In genomic region chr18:13356032-13356431, GRCh38 we compare ENCODE assay signal across 36 cellular contexts.
"Had no signal": no experiment of that assay in that cellular context is flagged by ENCODE, and none has a peak within 500 bp of the region (broad histone marks: within the 10 kb centered on the region; RNA-seq: fewer than 3 reads in every experiment).

No MANE protein-coding gene starts in this region.

- H3K27me3 ChIP-seq: adrenal gland, body of pancreas, dorsolateral prefrontal cortex, foreskin keratinocyte, gastrocnemius medialis, heart left ventricle had no signal

- H3K27ac Mint-ChIP-seq: activated CD4-positive, alpha-beta memory T cell treated with anti-CD3 and anti-CD28 coated beads, Interleukin-2, amount 10 ng/mL, durations not matched to agents 7 days and 5 days; activated CD4-positive, alpha-beta T cell treated with anti-CD3 and anti-CD28 coated beads, Interleukin-2, amount 10 ng/mL, durations not matched to agents 7 days and 5 days; activated naive CD4-positive, alpha-beta T cell treated with anti-CD3 and anti-CD28 coated beads for 36 hours; activated naive CD4-positive, alpha-beta T cell treated with anti-CD3 and anti-CD28 coated beads, Interleukin-2, amount 50 U/mL, for 24 hours; activated naive CD8-positive, alpha-beta T cell treated with anti-CD3 and anti-CD28 coated beads for 36 hours; activated naive CD8-positive, alpha-beta T cell treated with anti-CD3 and anti-CD28 coated beads, Interleukin-2, amount 50 U/mL, for 24 hours; activated T-helper 2 cell treated with anti-CD3 and anti-CD28 coated beads, Interferon-gamma antibody, Interleukin-2, Interleukin-4, amounts not matched to agents 10 μg/mL and 5 μg/mL and 100 μg/mL, durations not matched to agents 14 hours and 24 hours and 36 hours; endodermal cell; T-cell; T-helper 1 cell treated with Interleukin-12 subunit alpha and Interleukin-12 subunit beta and Interleukin-4 antibody, amounts not matched to agents 30 μg/mL and 1 μg/mL, for 36 hours; T-helper 2 cell treated with Interferon-gamma antibody and Interleukin-4, amounts not matched to agents 5 μg/mL and 100 μg/mL, for 36 hours; WTC11 had no signal

- H3K9me3 Mint-ChIP-seq: activated naive CD4-positive, alpha-beta T cell treated with anti-CD3 and anti-CD28 coated beads, Interleukin-2, amount 50 U/mL, for 24 hours; activated T-cell treated with anti-CD3 and anti-CD28 coated beads, Interleukin-2, amount 50 U/mL, for 4 hours; T-helper 1 cell treated with Interleukin-12 subunit alpha and Interleukin-12 subunit beta and Interleukin-4 antibody, amounts not matched to agents 30 μg/mL and 1 μg/mL, for 36 hours had no signal

- H3K4me3 ChIP-seq: adrenal gland, body of pancreas, coronary artery, dorsolateral prefrontal cortex, gastrocnemius medialis, heart left ventricle had no signal

- H3K4me3 Mint-ChIP-seq: activated CD4-positive, alpha-beta memory T cell treated with anti-CD3 and anti-CD28 coated beads, Interleukin-2, amount 10 ng/mL, durations not matched to agents 7 days and 5 days; activated CD4-positive, alpha-beta T cell treated with anti-CD3 and anti-CD28 coated beads, Interleukin-2, amount 10 ng/mL, durations not matched to agents 7 days and 5 days; activated naive CD4-positive, alpha-beta T cell treated with anti-CD3 and anti-CD28 coated beads for 36 hours; activated naive CD4-positive, alpha-beta T cell treated with anti-CD3 and anti-CD28 coated beads, Interleukin-2, amount 50 U/mL, for 24 hours; activated naive CD8-positive, alpha-beta T cell treated with anti-CD3 and anti-CD28 coated beads for 36 hours; activated naive CD8-positive, alpha-beta T cell treated with anti-CD3 and anti-CD28 coated beads, Interleukin-2, amount 50 U/mL, for 24 hours; activated T-cell treated with anti-CD3 and anti-CD28 coated beads, Interleukin-2, amount 50 U/mL, for 4 hours; dendritic cell treated with granulocyte-macrophage colony-stimulating factor and Interleukin-4, amounts not matched to agents 40 ng/mL and 50 ng/mL, for 4 days; endodermal cell; T-cell; T-helper 1 cell treated with Interleukin-12 subunit alpha and Interleukin-12 subunit beta and Interleukin-4 antibody, amounts not matched to agents 30 μg/mL and 1 μg/mL, for 36 hours; T-helper 2 cell treated with Interferon-gamma antibody and Interleukin-4, amounts not matched to agents 5 μg/mL and 100 μg/mL, for 36 hours; WTC11 had no signal

- H3K36me3 Mint-ChIP-seq: T-cell, WTC11 had no signal

- H3K36me3 ChIP-seq: adrenal gland, gastrocnemius medialis, heart left ventricle had no signal

- ATAC-seq: activated naive CD8-positive, alpha-beta T cell treated with anti-CD3 and anti-CD28 coated beads, Interleukin-2, amount 50 U/mL, for 24 hours; activated T-cell treated with anti-CD3 and anti-CD28 coated beads, Interleukin-2, amount 50 U/mL, for 4 hours; body of pancreas; esophagus mucosa; foreskin keratinocyte; gastrocnemius medialis; heart left ventricle; T-cell; WTC11 had no signal

- H3K4me1 ChIP-seq: body of pancreas, foreskin keratinocyte had no signal

- DNase-seq: activated CD4-positive, alpha-beta memory T cell treated with anti-CD3 and anti-CD28 coated beads, Interleukin-2, amount 10 ng/mL, durations not matched to agents 7 days and 5 days; activated CD4-positive, alpha-beta T cell treated with anti-CD3 and anti-CD28 coated beads for 1 hour; activated CD4-positive, alpha-beta T cell treated with anti-CD3 and anti-CD28 coated beads for 4 hours; activated CD4-positive, alpha-beta T cell treated with anti-CD3 and anti-CD28 coated beads, Interleukin-2, amount 10 ng/mL, durations not matched to agents 7 days and 5 days; activated CD4-positive, alpha-beta T cell treated with anti-CD3 and anti-CD28 coated beads, Interleukin-2, amount 50 U/mL, for 4 hours; activated CD8-positive, alpha-beta memory T cell treated with anti-CD3 and anti-CD28 coated beads, Interleukin-2, amount 50 U/mL, for 48 hours; activated effector memory CD4-positive, alpha-beta T cell treated with anti-CD3 and anti-CD28 coated beads, Interleukin-2, amount 50 U/mL, for 16 hours; activated naive CD4-positive, alpha-beta T cell treated with anti-CD3 and anti-CD28 coated beads for 36 hours; activated naive CD8-positive, alpha-beta T cell treated with anti-CD3 and anti-CD28 coated beads for 36 hours; activated naive CD8-positive, alpha-beta T cell treated with anti-CD3 and anti-CD28 coated beads, Interleukin-2, amount 50 U/mL, for 24 hours; activated T-cell treated with anti-CD3 and anti-CD28 coated beads for 4 hours; activated T-cell treated with anti-CD3 and anti-CD28 coated beads, Interleukin-2, amount 50 U/mL, for 4 hours; adrenal gland; amygdala; aorta; body of pancreas; central memory CD4-positive, alpha-beta T cell; cerebellar nuclear complex; dorsolateral prefrontal cortex; effector memory CD4-positive, alpha-beta T cell; endodermal cell; foreskin keratinocyte; gastrocnemius medialis; glutamatergic neuron; SW 1271; T-cell had no signal

- H3K9me3 ChIP-seq: adrenal gland, body of pancreas, gastrocnemius medialis had no signal

- H3K27me3 Mint-ChIP-seq: activated CD4-positive, alpha-beta memory T cell treated with anti-CD3 and anti-CD28 coated beads, Interleukin-2, amount 10 ng/mL, durations not matched to agents 7 days and 5 days; activated CD4-positive, alpha-beta T cell treated with anti-CD3 and anti-CD28 coated beads, Interleukin-2, amount 10 ng/mL, durations not matched to agents 7 days and 5 days; activated naive CD4-positive, alpha-beta T cell treated with anti-CD3 and anti-CD28 coated beads, Interleukin-2, amount 50 U/mL, for 24 hours; activated naive CD8-positive, alpha-beta T cell treated with anti-CD3 and anti-CD28 coated beads for 36 hours; activated naive CD8-positive, alpha-beta T cell treated with anti-CD3 and anti-CD28 coated beads, Interleukin-2, amount 50 U/mL, for 24 hours; dendritic cell treated with granulocyte-macrophage colony-stimulating factor and Interleukin-4, amounts not matched to agents 40 ng/mL and 50 ng/mL, for 4 days; T-cell had no signal

- H3K4me1 Mint-ChIP-seq: endodermal cell, WTC11 had no signal

- H3K27ac ChIP-seq: adrenal gland, body of pancreas, coronary artery, dorsolateral prefrontal cortex, foreskin keratinocyte, gastrocnemius medialis, heart left ventricle, VCaP had no signal
